Comparison of ENCODE assay signal across 23 cellular contexts in the genomic region with DNA sequence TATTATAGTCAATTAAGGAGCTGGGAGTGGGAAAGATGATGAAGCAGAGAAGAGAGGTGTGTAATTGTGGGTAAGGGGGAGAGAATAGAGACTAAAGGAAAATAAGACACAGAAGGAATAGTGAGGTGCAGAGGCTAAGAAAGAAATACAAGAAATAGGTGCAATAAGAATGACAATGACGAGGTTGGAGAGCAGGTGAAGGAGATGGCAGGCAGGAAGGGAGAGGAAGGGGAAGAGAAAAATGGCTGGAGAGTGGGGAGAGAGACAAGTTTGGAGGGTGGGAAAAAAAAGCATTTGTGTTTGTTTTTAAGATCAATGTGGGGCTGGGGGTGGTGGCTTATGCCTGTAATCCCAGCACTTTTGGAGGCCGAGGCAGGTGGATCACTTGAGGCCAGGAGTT. TPM values are rescaled to one million over a fixed set of nuclear protein-coding genes. Genes with fewer than 3 reads are reported as not detected.
A peak's percentile ranks its signal among the peaks of the same experiment; 100 is the strongest.
DNase-seq lines count a peak whose midpoint lies in the region; ATAC-seq, FAIRE-seq and TF ChIP-seq lines count a peak whose summit lies in the region.
"Had no signal": no experiment of that assay in that cellular context is flagged by ENCODE, and none has a peak within 500 bp of the region (broad histone marks: within the 10 kb centered on the region; RNA-seq: fewer than 3 reads in every experiment).

No MANE protein-coding gene starts in this region.

- H3K27me3 ChIP-seq in left ventricle myocardium inferior (ENCODE audit: low read depth) (no peaks in the 10 kb centered on the region), OCI-LY1 (ENCODE audit: insufficient read depth, low read length) (no peaks in the 10 kb centered on the region), K562 (ENCODE audit: control insufficient read depth in 2 of 2, insufficient read depth in 2 of 2, low read length in 2 of 2) (no peaks in the 10 kb centered on the region), gastrocnemius medialis (no peaks in the 10 kb centered on the region)
- H3K27me3 ChIP-seq: BLaER1 treated with 17β-estradiol and CSF1 and Interleukin-3, amounts not matched to agents 10 nM and 100 nM had no signal

- ATAC-seq in Right ventricle myocardium superior (ENCODE audit: poor library complexity) = no peak
- no peak for ATAC-seq in K562
- no peak for ATAC-seq in gastrocnemius medialis
- ATAC-seq: A549; CD8-positive, alpha-beta T cell had no signal

- TF ChIP-seq EP300 in K562 (IDR thresholded peaks at IDR 0.05; ENCODE audit: low read length) = no peak

- H2AFZ ChIP-seq in OCI-LY1 (ENCODE audit: low read length) = no peak overlapping the region
- no peak overlapping the region for H2AFZ ChIP-seq in K562 (ENCODE audit: low read depth, low read length)

- no peak for TF ChIP-seq POLR2A in K562 (conservative IDR thresholded peaks at IDR 0.05)
- no peak for TF ChIP-seq POLR2A in gastrocnemius medialis (IDR thresholded peaks at IDR 0.05)

- peaks cover 54% of the 10 kb centered on the region for H3K4me1 ChIP-seq in left ventricle myocardium inferior
- H3K4me1 ChIP-seq in OCI-LY1 (ENCODE audit: insufficient read depth, low read length, severe bottlenecking) = peaks cover 62% of the 10 kb centered on the region
- peaks cover 0 to 4% of the 10 kb centered on the region in 2 experiments; a peak in 1 of 5 replicates for H3K4me1 ChIP-seq in K562 (replicated peaks in 1 of 2; ENCODE audit: control insufficient read depth in 2 of 2, insufficient read depth in 2 of 2, low read length in 2 of 2)
- H3K4me1 ChIP-seq in gastrocnemius medialis = peaks cover 39 to 56% of the 10 kb centered on the region in 2 donors

- CTCF ChIA-PET in K562 (lab: Yijun Ruan, JAX; ENCODE audit: low intra/inter-chr PET ratio) = interaction anchor here (0.6 kb wide), 1 partner anchor 677 kb away, joined by 3 read pairs; no protein-coding TSS in a partner anchor

- H3K79me2 ChIP-seq in OCI-LY1 (ENCODE audit: insufficient read depth, low read length) (no peaks in the 10 kb centered on the region), K562 (ENCODE audit: control insufficient read depth, insufficient read depth, low read length) (no peaks in the 10 kb centered on the region)

- H3K4me3 ChIP-seq in left ventricle myocardium inferior = no peak overlapping the region
- H3K4me3 ChIP-seq in OCI-LY1 (ENCODE audit: low read depth, low read length, poor library complexity, severe bottlenecking) = no peak overlapping the region
- H3K4me3 ChIP-seq in K562 = no peak overlapping the region
- no peak overlapping the region for H3K4me3 ChIP-seq in gastrocnemius medialis
- H3K4me3 ChIP-seq: A549; BLaER1 treated with 17β-estradiol and CSF1 and Interleukin-3, amounts not matched to agents 10 nM and 100 nM had no signal

- POLR2A ChIA-PET in K562 (lab: Yijun Ruan, JAX) = no interaction called here

- H3K4me2 ChIP-seq in OCI-LY1 (ENCODE audit: low read length) (no peak overlapping the region), K562 (ENCODE audit: insufficient read depth, low read length) (no peak overlapping the region)
- H3K4me2 ChIP-seq: A549; BLaER1 treated with 17β-estradiol and CSF1 and Interleukin-3, amounts not matched to agents 10 nM and 100 nM had no signal

- no peaks in the 10 kb centered on the region for H3F3A ChIP-seq in OCI-LY1 (ENCODE audit: insufficient read depth, low read length)

- H3K9me2 ChIP-seq in OCI-LY1 (ENCODE audit: low read depth, low read length) = no peaks in the 10 kb centered on the region

- TF ChIP-seq CTCF in left ventricle myocardium inferior (IDR thresholded peaks at IDR 0.05; ENCODE audit: borderline replicate concordance) = no peak
- TF ChIP-seq CTCF in OCI-LY1 (IDR thresholded peaks at IDR 0.05; ENCODE audit: low read length) = no peak
- TF ChIP-seq CTCF in K562 (IDR thresholded peaks at IDR 0.05 in 2 of 3, conservative IDR thresholded peaks at IDR 0.05 in 1 of 3; ENCODE audit: insufficient read depth in 2 of 3, low read depth in 1 of 3, low read length in 3 of 3) = no peak
- TF ChIP-seq CTCF in gastrocnemius medialis (IDR thresholded peaks at IDR 0.05 in 4 of 5, conservative IDR thresholded peaks at IDR 0.05 in 1 of 5) = no peak

- FAIRE-seq in K562 (lab: Jason Lieb, UNC) = no peak
- FAIRE-seq: A549, D721Med, G401.6, GM12891, GM19239 had no signal

- intact Hi-C loops in left ventricle myocardium inferior (cut with micrococcal nuclease) = loop anchor here (10.0 kb wide), 1 partner anchor 195 kb away; no protein-coding TSS in a partner anchor
- intact Hi-C loops in Right ventricle myocardium superior (cut with DNase I) = loop anchor here (10.0 kb wide), 1 partner anchor 185 kb away; no protein-coding TSS in a partner anchor
- intact Hi-C loops in K562 (cut with micrococcal nuclease) = no loop called here
- intact Hi-C loops in gastrocnemius medialis (cut with DNase I; ENCODE audit: low total_unique reads) = no loop called here
- intact Hi-C loops in head of caudate nucleus (cut with DNase I) = no loop called here

- H3K9me3 ChIP-seq in left ventricle myocardium inferior (replicated peaks) (no peaks in the 10 kb centered on the region), OCI-LY1 (ENCODE audit: low read length) (no peaks in the 10 kb centered on the region), K562 (replicated peaks; ENCODE audit: control insufficient read depth, insufficient read depth, low read depth, low read length) (no peaks in the 10 kb centered on the region), gastrocnemius medialis (no peaks in the 10 kb centered on the region)
- H3K9me3 ChIP-seq: A549, Caco-2 had no signal

- H3K36me3 ChIP-seq in left ventricle myocardium inferior (no peaks in the 10 kb centered on the region), OCI-LY1 (ENCODE audit: insufficient read depth, low read length) (no peaks in the 10 kb centered on the region), K562 (ENCODE audit: control insufficient read depth, insufficient read depth, low read length) (no peaks in the 10 kb centered on the region), gastrocnemius medialis (no peaks in the 10 kb centered on the region)
- H3K36me3 ChIP-seq: BLaER1 treated with 17β-estradiol and CSF1 and Interleukin-3, amounts not matched to agents 10 nM and 100 nM had no signal

- no peaks in the 10 kb centered on the region for H3K9me1 ChIP-seq in K562 (ENCODE audit: control insufficient read depth, insufficient read depth, low read length)

- H3K27ac ChIP-seq in left ventricle myocardium inferior (replicated peaks) (peak overlapping the region; percentile 73), OCI-LY1 (ENCODE audit: low read depth, low read length, poor library complexity, severe bottlenecking) (peak overlapping the region; percentile 6), K562 (ENCODE audit: extremely low read depth, low read depth, low read length) (no peak overlapping the region), gastrocnemius medialis (peak overlapping the region; percentile 55 to 71 (median 68))
- H3K27ac ChIP-seq: 22Rv1; BLaER1 treated with 17β-estradiol and CSF1 and Interleukin-3, amounts not matched to agents 10 nM and 100 nM; C4-2B had no signal

- TF ChIP-seq RAD21 in K562 (CRISPR knock-in tag; conservative IDR thresholded peaks at IDR 0.05 in 1 of 2, IDR thresholded peaks at IDR 0.05 in 1 of 2) = no peak

- in situ Hi-C loops in K562 (cut with MboI) (no loop called here), gastrocnemius medialis (cut with MboI; ENCODE audit: low sequenced_read_pairs in 4 of 4) (loop anchor here in 1 of 4 donors (25.0 kb wide), 1 partner anchor 213 kb away; no protein-coding TSS in a partner anchor)

- 2% methylated on average over 2 of the region's 2 CpGs for WGBS in K562 (ENCODE audit: insufficient coverage, low coverage, missing lambda C conversion rate)

- DNase-seq in left ventricle myocardium inferior (no peak), Right ventricle myocardium superior (no peak), K562 (ENCODE audit: extremely low read depth in 1 of 4, low spot score in 3 of 4) (no peak), gastrocnemius medialis (no peak), head of caudate nucleus (no peak), hippocampal formation (lab: John Stamatoyannopoulos, UW) (no peak)
- no peak for DNase-seq in stimulated activated naive CD4-positive, alpha-beta T cell (lab: John Stamatoyannopoulos, UW)
- DNase-seq: AML-193; Caco-2; Calu3; CD4-positive, alpha-beta T cell; CD8-positive, alpha-beta T cell; DMS79 treated with DMSO at 0.1 percent for 48 hours; GF-D8 had no signal

- H3K9ac ChIP-seq in OCI-LY1 (ENCODE audit: low read length) = no peak overlapping the region
- no peak overlapping the region for H3K9ac ChIP-seq in K562 (ENCODE audit: insufficient read depth in 1 of 2, low read depth in 2 of 2, low read length in 2 of 2)
- H3K9ac ChIP-seq: BLaER1 treated with 17β-estradiol and CSF1 and Interleukin-3, amounts not matched to agents 10 nM and 100 nM had no signal

- no TSS peak for BruUV-seq in K562 (replicated peaks; lab: Mats Ljungman, UMichigan)

- H4K20me1 ChIP-seq in OCI-LY1 (ENCODE audit: insufficient read depth, low read length) (no peaks in the 10 kb centered on the region), K562 (replicated peaks; ENCODE audit: control insufficient read depth, insufficient read depth, low read length) (no peaks in the 10 kb centered on the region)
- H4K20me1 ChIP-seq: BLaER1 treated with 17β-estradiol and CSF1 and Interleukin-3, amounts not matched to agents 10 nM and 100 nM had no signal

TF ChIP-seq in K562, 482 proteins besides CTCF, POLR2A, EP300 and RAD21 (continues in another document):
- peak in 1 of 2 experiments; percentile 63; a peak in 1 of 4 replicates for TF ChIP-seq MCM7 (IDR thresholded peaks at IDR 0.05)
- TF ChIP-seq NCOR1 (IDR thresholded peaks at IDR 0.05) = 0 out of 2 replicates have a peak, but pooled peaks have one; percentile 8
- no peak for TF ChIP-seq ATF7 (IDR thresholded peaks at IDR 0.05)

RNA-seq across cellular contexts. Expression of a gene that starts 27.6 kb away (rescaled TPM):
- total RNA-seq in left ventricle myocardium inferior (42.2 TPM), Right ventricle myocardium superior (37.5 TPM), K562 (2014; rRNA removed) (19.4 and 19.8 TPM in 2 replicates), K562 (2014; rRNA removed; fragmentation: Illumina TruSeq; extraction: Trizol) (61.2 and 71.7 TPM in 2 replicates), K562 (2015; rRNA removed; fragmentation: Illumina TruSeq; extraction: Trizol) (50.6 and 56.0 TPM in 2 replicates), K562 (2021) (50.5 and 56.5 TPM in 2 replicates), gastrocnemius medialis (10 to 100 TPM; 29.1 to 81.1 (median 48.9) TPM)
- 80.7 and 221 TPM in 2 replicates for total RNA-seq in K562 (2011; cell fraction: chromatin; rRNA removed; ENCODE audit: low replicate concordance)
- total RNA-seq in K562 (2011; cell fraction: nucleolus; rRNA removed) = 23.3 and 38.8 TPM in 2 replicates
- 104 and 220 TPM in 2 replicates for total RNA-seq in K562 (2011; cell fraction: nucleoplasm; rRNA removed)
- polyA plus RNA-seq in K562 (2011; rRNA removed) (80.4 and 84.7 TPM in 2 replicates), K562 (2014; fragmentation: Illumina TruSeq; extraction: Trizol) (32.0 and 38.9 TPM in 2 replicates), K562 (2014; fragmentation: Nextera tagmentation; extraction: Ambion mirVana) (10 to 100 TPM; 27.0 to 68.8 TPM), K562 (2014; rRNA removed) (18.6 and 19.1 TPM in 2 replicates)
- polyA plus RNA-seq in K562 (2011; cell fraction: cytosol; rRNA removed) = 21.2 and 44.7 TPM in 2 replicates
- polyA plus RNA-seq in K562 (2011; cell fraction: nucleus; rRNA removed) = 65.4 and 98.1 TPM in 2 replicates
- 25.1 and 29.8 TPM in 2 replicates for polyA plus RNA-seq in K562 (2012)
- 282 and 370 TPM in 2 replicates for polyA minus RNA-seq in K562 (2011; rRNA and poly(A)+ RNA removed)
- 55.7 and 56.6 TPM in 2 replicates for polyA minus RNA-seq in K562 (2011; cell fraction: cytosol; rRNA and poly(A)+ RNA removed)
- polyA minus RNA-seq in K562 (2011; cell fraction: nucleus; rRNA and poly(A)+ RNA removed) = 62.1 and 148 TPM in 2 replicates

Comparison
In these comparisons a context has a peak if more than half of its experiments do, and no peak if none do; other contexts are left out.
1. intact Hi-C loops: an anchor here in left ventricle myocardium inferior (10.0 kb wide) and Right ventricle myocardium superior (10.0 kb wide); none called in K562, gastrocnemius medialis and head of caudate nucleus.